17 cellular contexts compared by ENCODE assay signal in the genomic region with DNA sequence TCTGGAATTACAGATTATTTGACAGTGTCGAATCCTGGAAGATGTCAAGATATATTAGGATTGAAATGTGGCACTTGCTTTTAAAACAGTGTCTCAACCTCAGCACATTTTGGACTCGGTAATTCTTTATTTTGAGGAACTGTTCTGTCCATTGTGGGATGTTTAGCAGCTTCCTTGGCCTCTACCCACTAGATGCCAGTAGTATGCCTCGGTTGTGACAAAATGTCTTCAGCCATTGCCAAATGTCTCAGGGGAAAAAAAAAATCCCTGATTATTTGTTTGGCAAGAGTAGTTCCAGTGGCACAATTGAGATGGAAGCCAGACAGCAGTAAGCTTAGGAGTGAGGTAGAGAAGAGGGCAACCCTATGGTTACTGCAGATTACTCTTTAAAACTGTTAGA.
DNase-seq lines count a peak whose midpoint lies in the region; ATAC-seq and TF ChIP-seq lines count a peak whose summit lies in the region.
"Had no signal": no experiment of that assay in that cellular context is flagged by ENCODE, and none has a peak within 500 bp of the region (broad histone marks: within the 10 kb centered on the region; RNA-seq: fewer than 3 reads in every experiment).

No MANE protein-coding gene starts in this region.

- no peaks in the 10 kb centered on the region for H3F3A ChIP-seq in GM23338 (replicated peaks; ENCODE audit: low read depth)

- H3K9me3 Mint-ChIP-seq in GM23338 (no peaks in the 10 kb centered on the region), endodermal cell (no peaks in the 10 kb centered on the region)
- H3K9me3 Mint-ChIP-seq: CD8-positive, alpha-beta memory T cell; HFFc6 had no signal

- peak; percentile 1 for DNase-seq in GM23338 (ENCODE audit: low spot score)
- no peak for DNase-seq in endodermal cell
- peak; percentile 57 for DNase-seq in inferior parietal cortex (ENCODE audit: extremely low spot score)
- peak; percentile 75 for DNase-seq in superior temporal gyrus (ENCODE audit: extremely low spot score)
- DNase-seq in activated naive CD4-positive, alpha-beta T cell treated with Interleukin-2 at 50 U/mL for 16 hours, result no peak
- no peak for DNase-seq in cortex of kidney (lab: John Stamatoyannopoulos, UW)
- no peak for DNase-seq in DMS114 treated with DMSO at 0.1 percent for 48 hours (lab: John Stamatoyannopoulos, UW; ENCODE audit: unreplicated experiment)
- DNase-seq: CD8-positive, alpha-beta memory T cell; H7; HFFc6; KG1; MV-4-11; NCI-H187; NCI-H2227 treated with DMSO at 0.1 percent for 48 hours; NCI-H510A treated with DMSO at 0.1 percent for 48 hours; NCI-H774; SHP77 treated with DMSO at 0.1 percent for 48 hours had no signal

- H3K4me3 Mint-ChIP-seq in GM23338, result no peak overlapping the region
- H3K4me3 Mint-ChIP-seq in endodermal cell, result no peak overlapping the region
- H3K4me3 Mint-ChIP-seq: CD8-positive, alpha-beta memory T cell; HFFc6 had no signal

- H4K20me1 ChIP-seq in GM23338 (replicated peaks; ENCODE audit: insufficient read depth), result no peaks in the 10 kb centered on the region

- 90 to 91% methylated on average over 3 of the region's 3 CpGs for WGBS in endodermal cell (ENCODE audit: insufficient coverage in 1 of 2, insufficient read length in 1 of 2), 2 experiments

- H3K36me3 ChIP-seq in GM23338 (ENCODE audit: insufficient read depth) (no peaks in the 10 kb centered on the region), endodermal cell (ENCODE audit: control insufficient read depth, insufficient read depth, low read length) (no peaks in the 10 kb centered on the region)

- H3K27ac Mint-ChIP-seq in GM23338 (no peak overlapping the region), endodermal cell (no peak overlapping the region)
- H3K27ac Mint-ChIP-seq: CD8-positive, alpha-beta memory T cell; HFFc6 had no signal

- H3K27ac ChIP-seq in GM23338 (ENCODE audit: low read depth) (no peak overlapping the region), endodermal cell (ENCODE audit: low read depth, low read length) (no peak overlapping the region)

- H3K27me3 Mint-ChIP-seq in GM23338 (ENCODE audit: insufficient read depth, low read depth, poor library complexity) (no peaks in the 10 kb centered on the region), endodermal cell (ENCODE audit: insufficient read depth) (no peaks in the 10 kb centered on the region)
- H3K27me3 Mint-ChIP-seq: CD8-positive, alpha-beta memory T cell had no signal

- ATAC-seq in GM23338, result no peak

- H3K4me3 ChIP-seq in GM23338 (no peak overlapping the region), endodermal cell (ENCODE audit: low read length) (no peak overlapping the region)

- H3K4me1 ChIP-seq in GM23338 (ENCODE audit: insufficient read depth), result no peaks in the 10 kb centered on the region
- no peaks in the 10 kb centered on the region for H3K4me1 ChIP-seq in endodermal cell (ENCODE audit: control insufficient read depth, insufficient read depth, low read length)

- H3K9me3 ChIP-seq in endodermal cell (ENCODE audit: control insufficient read depth, low read length), result no peaks in the 10 kb centered on the region

- H3K27me3 ChIP-seq in GM23338 (ENCODE audit: insufficient read depth) (no peaks in the 10 kb centered on the region), endodermal cell (ENCODE audit: control insufficient read depth, insufficient read depth, low read length, poor library complexity, severe bottlenecking) (no peaks in the 10 kb centered on the region)

- H3K9me2 ChIP-seq in GM23338 (ENCODE audit: insufficient read depth), result no peaks in the 10 kb centered on the region

- H3K4me2 ChIP-seq in GM23338, result no peak overlapping the region

- H3K4me1 Mint-ChIP-seq in GM23338 (no peaks in the 10 kb centered on the region), endodermal cell (no peaks in the 10 kb centered on the region)
- H3K4me1 Mint-ChIP-seq: CD8-positive, alpha-beta memory T cell had no signal

- peak in 1 of 2 experiments; percentile 25; a peak in 2 of 4 replicates for TF ChIP-seq CTCF in GM23338 (conservative IDR thresholded peaks at IDR 0.05; ENCODE audit: low read depth in 2 of 2)
- peak; percentile 25 for TF ChIP-seq CTCF in endodermal cell (conservative IDR thresholded peaks at IDR 0.05)

- H2AFZ ChIP-seq in GM23338, result no peak overlapping the region

- H3K9ac ChIP-seq in endodermal cell (ENCODE audit: extremely low read depth, low read length, poor library complexity, severe bottlenecking), result no peak overlapping the region

- no peaks in the 10 kb centered on the region for H3K79me2 ChIP-seq in GM23338 (replicated peaks; ENCODE audit: insufficient read depth)

- H3K36me3 Mint-ChIP-seq in GM23338 (ENCODE audit: low read depth), result no peaks in the 10 kb centered on the region
- H3K36me3 Mint-ChIP-seq in endodermal cell (ENCODE audit: low read depth), result no peaks in the 10 kb centered on the region
- H3K36me3 Mint-ChIP-seq: CD8-positive, alpha-beta memory T cell had no signal

TF ChIP-seq in GM23338, 12 proteins besides CTCF, POLR2A, EP300 and RAD21:
- TF ChIP-seq STAT1 (IDR thresholded peaks at IDR 0.05; ENCODE audit: unreplicated experiment) (no peak), NANOG (IDR thresholded peaks at IDR 0.05; ENCODE audit: borderline replicate concordance) (no peak), ZNF331 (CRISPR knock-in tag; IDR thresholded peaks at IDR 0.05; ENCODE audit: low read depth) (no peak)
- TF ChIP-seq, protein P1, sequence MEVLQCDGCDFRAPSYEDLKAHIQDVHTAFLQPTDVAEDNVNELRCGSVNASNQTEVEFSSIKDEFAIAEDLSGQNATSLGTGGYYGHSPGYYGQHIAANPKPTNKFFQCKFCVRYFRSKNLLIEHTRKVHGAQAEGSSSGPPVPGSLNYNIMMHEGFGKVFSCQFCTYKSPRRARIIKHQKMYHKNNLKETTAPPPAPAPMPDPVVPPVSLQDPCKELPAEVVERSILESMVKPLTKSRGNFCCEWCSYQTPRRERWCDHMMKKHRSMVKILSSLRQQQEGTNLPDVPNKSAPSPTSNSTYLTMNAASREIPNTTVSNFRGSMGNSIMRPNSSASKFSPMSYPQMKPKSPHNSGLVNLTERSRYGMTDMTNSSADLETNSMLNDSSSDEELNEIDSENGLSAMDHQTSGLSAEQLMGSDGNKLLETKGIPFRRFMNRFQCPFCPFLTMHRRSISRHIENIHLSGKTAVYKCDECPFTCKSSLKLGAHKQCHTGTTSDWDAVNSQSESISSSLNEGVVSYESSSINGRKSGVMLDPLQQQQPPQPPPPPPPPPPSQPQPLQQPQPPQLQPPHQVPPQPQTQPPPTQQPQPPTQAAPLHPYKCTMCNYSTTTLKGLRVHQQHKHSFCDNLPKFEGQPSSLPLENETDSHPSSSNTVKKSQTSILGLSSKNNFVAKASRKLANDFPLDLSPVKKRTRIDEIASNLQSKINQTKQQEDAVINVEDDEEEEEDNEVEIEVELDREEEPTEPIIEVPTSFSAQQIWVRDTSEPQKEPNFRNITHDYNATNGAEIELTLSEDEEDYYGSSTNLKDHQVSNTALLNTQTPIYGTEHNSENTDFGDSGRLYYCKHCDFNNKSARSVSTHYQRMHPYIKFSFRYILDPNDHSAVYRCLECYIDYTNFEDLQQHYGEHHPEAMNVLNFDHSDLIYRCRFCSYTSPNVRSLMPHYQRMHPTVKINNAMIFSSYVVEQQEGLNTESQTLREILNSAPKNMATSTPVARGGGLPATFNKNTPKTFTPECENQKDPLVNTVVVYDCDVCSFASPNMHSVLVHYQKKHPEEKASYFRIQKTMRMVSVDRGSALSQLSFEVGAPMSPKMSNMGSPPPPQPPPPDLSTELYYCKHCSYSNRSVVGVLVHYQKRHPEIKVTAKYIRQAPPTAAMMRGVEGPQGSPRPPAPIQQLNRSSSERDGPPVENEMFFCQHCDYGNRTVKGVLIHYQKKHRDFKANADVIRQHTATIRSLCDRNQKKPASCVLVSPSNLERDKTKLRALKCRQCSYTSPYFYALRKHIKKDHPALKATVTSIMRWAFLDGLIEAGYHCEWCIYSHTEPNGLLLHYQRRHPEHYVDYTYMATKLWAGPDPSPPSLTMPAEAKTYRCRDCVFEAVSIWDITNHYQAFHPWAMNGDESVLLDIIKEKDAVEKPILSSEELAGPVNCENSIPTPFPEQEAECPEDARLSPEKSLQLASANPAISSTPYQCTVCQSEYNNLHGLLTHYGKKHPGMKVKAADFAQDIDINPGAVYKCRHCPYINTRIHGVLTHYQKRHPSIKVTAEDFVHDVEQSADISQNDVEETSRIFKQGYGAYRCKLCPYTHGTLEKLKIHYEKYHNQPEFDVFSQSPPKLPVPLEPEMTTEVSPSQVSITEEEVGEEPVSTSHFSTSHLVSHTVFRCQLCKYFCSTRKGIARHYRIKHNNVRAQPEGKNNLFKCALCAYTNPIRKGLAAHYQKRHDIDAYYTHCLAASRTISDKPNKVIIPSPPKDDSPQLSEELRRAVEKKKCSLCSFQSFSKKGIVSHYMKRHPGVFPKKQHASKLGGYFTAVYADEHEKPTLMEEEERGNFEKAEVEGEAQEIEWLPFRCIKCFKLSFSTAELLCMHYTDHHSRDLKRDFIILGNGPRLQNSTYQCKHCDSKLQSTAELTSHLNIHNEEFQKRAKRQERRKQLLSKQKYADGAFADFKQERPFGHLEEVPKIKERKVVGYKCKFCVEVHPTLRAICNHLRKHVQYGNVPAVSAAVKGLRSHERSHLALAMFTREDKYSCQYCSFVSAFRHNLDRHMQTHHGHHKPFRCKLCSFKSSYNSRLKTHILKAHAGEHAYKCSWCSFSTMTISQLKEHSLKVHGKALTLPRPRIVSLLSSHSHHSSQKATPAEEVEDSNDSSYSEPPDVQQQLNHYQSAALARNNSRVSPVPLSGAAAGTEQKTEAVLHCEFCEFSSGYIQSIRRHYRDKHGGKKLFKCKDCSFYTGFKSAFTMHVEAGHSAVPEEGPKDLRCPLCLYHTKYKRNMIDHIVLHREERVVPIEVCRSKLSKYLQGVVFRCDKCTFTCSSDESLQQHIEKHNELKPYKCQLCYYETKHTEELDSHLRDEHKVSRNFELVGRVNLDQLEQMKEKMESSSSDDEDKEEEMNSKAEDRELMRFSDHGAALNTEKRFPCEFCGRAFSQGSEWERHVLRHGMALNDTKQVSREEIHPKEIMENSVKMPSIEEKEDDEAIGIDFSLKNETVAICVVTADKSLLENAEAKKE (CRISPR knock-in tag; IDR thresholded peaks at IDR 0.05), result no peak
TF ChIP-seq in GM23338: peak in this region for 0.

Comparison
In these comparisons a context has a peak if more than half of its experiments do, and no peak if none do; other contexts are left out.
1. DNase-seq: peak in GM23338 (single experiment), inferior parietal cortex (single experiment) and superior temporal gyrus (single experiment); none in endodermal cell (single experiment), activated naive CD4-positive, alpha-beta T cell treated with Interleukin-2 at 50 U/mL for 16 hours (single experiment), cortex of kidney (single experiment) and DMS114 treated with DMSO at 0.1 percent for 48 hours (single experiment).